Comparison of ENCODE assay signal across 19 cellular contexts in the genomic region with DNA sequence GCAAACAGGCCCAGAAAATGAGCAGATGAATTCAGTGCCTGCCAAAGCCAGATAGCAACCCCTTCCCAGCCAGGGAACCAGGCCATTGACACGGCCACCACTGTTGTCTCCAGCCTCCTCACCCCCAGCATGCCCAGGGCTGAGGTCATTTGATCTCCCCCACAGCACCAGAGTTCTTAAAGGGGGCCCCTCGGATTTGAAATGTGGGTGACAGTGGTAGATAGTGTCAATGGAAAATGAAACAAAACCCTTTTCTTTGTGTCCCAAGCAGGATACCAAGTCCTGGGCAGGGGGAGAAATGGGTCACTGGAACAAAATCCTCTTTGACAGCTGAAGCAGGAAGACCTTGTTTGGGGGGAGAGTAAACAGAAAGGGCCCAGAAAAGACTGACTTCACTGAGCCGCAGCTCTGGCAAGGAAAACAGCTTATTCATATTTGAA. TPM values are rescaled to one million over a fixed set of nuclear protein-coding genes. Genes with fewer than 3 reads are reported as not detected.
A peak's percentile ranks its signal among the peaks of the same experiment; 100 is the strongest.
DNase-seq lines count a peak whose midpoint lies in the region; ATAC-seq lines count a peak whose summit lies in the region.
"Had no signal": no experiment of that assay in that cellular context is flagged by ENCODE, and none has a peak within 500 bp of the region (broad histone marks: within the 10 kb centered on the region; RNA-seq: fewer than 3 reads in every experiment).

No MANE protein-coding gene starts in this region.

- H3K27ac ChIP-seq in caudate nucleus (ENCODE audit: low read depth, low read length): peak overlapping the region; percentile 75
- H3K27ac ChIP-seq: BLaER1 had no signal

- no peak for ATAC-seq in GM21529 (IDR thresholded peaks at IDR 0.05; ENCODE audit: unreplicated experiment)
- no peak for ATAC-seq in GM19467 (IDR thresholded peaks at IDR 0.05; ENCODE audit: unreplicated experiment)
- ATAC-seq: stimulated activated naive CD8-positive, alpha-beta T cell treated with anti-CD3 and anti-CD28 coated beads, Interleukin-15, Interleukin-2, amounts not matched to agents 100 U/mL and 50 U/mL, for 24 hours; WTC11 had no signal

- DNase-seq in caudate nucleus (lab: John Stamatoyannopoulos, UW): peak in 53 of 61 donors; percentile 12 to 82 (median 62)
- peak; percentile 66 for DNase-seq in inferior parietal cortex (ENCODE audit: extremely low spot score)
- DNase-seq in putamen (ENCODE audit: low spot score): peak; percentile 93
- peak; percentile 22 for DNase-seq in ureter (ENCODE audit: low spot score)
- no peak for DNase-seq in NCI-H187 (lab: John Stamatoyannopoulos, UW)
- DNase-seq: DMS 273 treated with DMSO at 0.1 percent for 48 hours; glutamatergic neuron; Kasumi-1; NCI-H1105 treated with DMSO at 0.1 percent for 48 hours; NCI-H345; NK-92 treated with Interleukin-12 subunit alpha and Interleukin-12 subunit beta, amount 100 ng/mL, for 24 hours; stimulated activated naive CD8-positive, alpha-beta T cell treated with anti-CD3 and anti-CD28 coated beads, Interleukin-15, Interleukin-2, amounts not matched to agents 100 U/mL and 50 U/mL, for 24 hours had no signal

RNA-seq across cellular contexts. Expression of a gene that starts 14.3 kb away (rescaled TPM):
- not detected for total RNA-seq in ureter
- total RNA-seq: activated CD8-positive, alpha-beta memory T cell treated with anti-CD3 and anti-CD28 coated beads for 36 hours; kidney epithelial cell; posterior vena cava; WTC11 had no signal

RNA-seq across cellular contexts. Expression of a gene that starts 32.6 kb away (rescaled TPM):
- 44.0 TPM for total RNA-seq in ureter

Comparison
In these comparisons a context has a peak if more than half of its experiments do, and no peak if none do; other contexts are left out.
1. DNase-seq: peak in caudate nucleus (53 of 61), inferior parietal cortex (single experiment), putamen (single experiment) and ureter (single experiment); none in NCI-H187 (0 of 2).